Comparison of ENCODE assay signal across 8 cellular contexts in genomic region chr6:17601389-17601703, GRCh38. TPM values are rescaled to one million over a fixed set of nuclear protein-coding genes. Genes with fewer than 3 reads are reported as not detected.
DNase-seq lines count a peak whose midpoint lies in the region; ATAC-seq, FAIRE-seq and TF ChIP-seq lines count a peak whose summit lies in the region.

No MANE protein-coding gene starts in this region.

- peaks cover 10% of the 10 kb centered on the region for H3K36me3 ChIP-seq in CD4-positive, alpha-beta memory T cell (ENCODE audit: insufficient read depth, low read length)
- peaks cover 0 to 6% (median 0%) of the 10 kb centered on the region in 4 experiments; a peak in 2 of 8 replicates for H3K36me3 ChIP-seq in H1 (ENCODE audit: control insufficient read depth in 2 of 4, insufficient read depth in 4 of 4, low read length in 3 of 4)
- H3K36me3 ChIP-seq in neural progenitor cell, result no peaks in the 10 kb centered on the region

- H3F3A ChIP-seq in neural progenitor cell (ENCODE audit: low read depth), result peaks cover 19% of the 10 kb centered on the region

- peaks cover 22 to 50% (median 36%) of the 10 kb centered on the region in 4 donors for H3K4me1 Mint-ChIP-seq in CD4-positive, alpha-beta memory T cell
- peaks cover 21% of the 10 kb centered on the region for H3K4me1 Mint-ChIP-seq in neural progenitor cell

- peaks cover 42% of the 10 kb centered on the region for H3K4me1 ChIP-seq in CD4-positive, alpha-beta memory T cell (ENCODE audit: insufficient read depth, low read length)
- H3K4me1 ChIP-seq in H1 (replicated peaks in 1 of 4; ENCODE audit: control insufficient read depth in 3 of 4, insufficient read depth in 4 of 4, low read length in 3 of 4), result 0 out of 7 replicates have a peak, but pooled peaks cover 0 to 4% (median under 1%) of the 10 kb centered on the region in 4 experiments
- H3K4me1 ChIP-seq in neural progenitor cell, result peaks cover 10% of the 10 kb centered on the region

- H3K9me3 ChIP-seq in CD4-positive, alpha-beta memory T cell (ENCODE audit: control insufficient read depth in 1 of 2, low read length in 2 of 2), result no peaks in the 10 kb centered on the region
- H3K9me3 ChIP-seq in H1 (ENCODE audit: insufficient read depth in 2 of 2, low read depth in 1 of 2, low read length in 1 of 2) (no peaks in the 10 kb centered on the region), neural progenitor cell (ENCODE audit: low read depth) (no peaks in the 10 kb centered on the region)

- WGBS in H1 (ENCODE audit: extremely low coverage in 1 of 2, insufficient coverage in 1 of 2, insufficient read length in 1 of 2, insufficient replicate concordance in 2 of 2, low coverage in 1 of 2, low lambda C conversion rate in 2 of 2, missing lambda C conversion rate in 1 of 2), 2 experiments, result 47% methylated on average over 5 of the region's 5 CpGs; no CpG with 5 or more reads in 1 of the 2 experiments

- peak overlapping the region; percentile 78 for H3K27ac ChIP-seq in CD4-positive, alpha-beta memory T cell (ENCODE audit: low read depth, low read length)
- H3K27ac ChIP-seq in H1 (ENCODE audit: low read depth, low read length) (no peak overlapping the region), neural progenitor cell (no peak overlapping the region)

- H2BK15ac ChIP-seq in H1 (ENCODE audit: low read length), result no peak overlapping the region

- TF ChIP-seq EP300 in H1 (IDR thresholded peaks at IDR 0.05; ENCODE audit: borderline replicate concordance in 1 of 2, low read depth in 2 of 2, low read length in 2 of 2), result no peak

- no peak overlapping the region for H2AK5ac ChIP-seq in H1 (ENCODE audit: low read depth, low read length)

- H2BK12ac ChIP-seq in H1 (ENCODE audit: low read depth, low read length), result no peak overlapping the region

- TF ChIP-seq RAD21 in H1 (IDR thresholded peaks at IDR 0.05 in 1 of 2, conservative IDR thresholded peaks at IDR 0.05 in 1 of 2; ENCODE audit: low read depth in 2 of 2, low read length in 2 of 2), result no peak

- H3K4me3 Mint-ChIP-seq in CD4-positive, alpha-beta memory T cell, result peak overlapping the region; percentile 88 to 96 (median 92)
- peak overlapping the region; percentile 94 for H3K4me3 Mint-ChIP-seq in neural progenitor cell

- no peak overlapping the region for H2BK120ac ChIP-seq in H1 (replicated peaks; ENCODE audit: low read depth, low read length)

- H3K79me1 ChIP-seq in H1 (ENCODE audit: low read depth, low read length), result no peaks in the 10 kb centered on the region

- no peak overlapping the region for H4K5ac ChIP-seq in H1 (ENCODE audit: insufficient read length, low read depth, low read length)

- peaks cover 6% of the 10 kb centered on the region; the same call in 1 of the 2 replicates for H3K23me2 ChIP-seq in H1 (ENCODE audit: low read depth, low read length)

- TF ChIP-seq POLR2A in H1 (IDR thresholded peaks at IDR 0.05; ENCODE audit: control extremely low read depth in 1 of 2, low read depth in 2 of 2, low read length in 2 of 2), result no peak

- no peak for DNase-seq in CD4-positive, alpha-beta memory T cell
- peak; percentile 52 for DNase-seq in NCI-H69 (lab: John Stamatoyannopoulos, UW)
- DNase-seq in H1 (ENCODE audit: low read depth in 1 of 2, low spot score in 2 of 2), result no peak
- no peak for DNase-seq in neural progenitor cell (ENCODE audit: low spot score)
- DNase-seq in AG08396 (ENCODE audit: low spot score), result no peak
- no peak for DNase-seq in NK-92 treated with Interleukin-12 subunit alpha and Interleukin-12 subunit beta, amount 100 ng/mL, for 24 hours (lab: John Stamatoyannopoulos, UW)
- DNase-seq in NCI-H345 treated with DMSO at 0.1 percent for 48 hours (lab: John Stamatoyannopoulos, UW; ENCODE audit: unreplicated experiment), result no peak

- H3K9ac ChIP-seq in H1 (replicated peaks in 1 of 4; ENCODE audit: extremely low read depth in 1 of 4, low read depth in 3 of 4, low read length in 3 of 4) (peak overlapping the region in 1 of 4 experiments; percentile 0; a peak in 1 of 7 replicates), neural progenitor cell (peak overlapping the region; percentile 43)

- H2AFZ ChIP-seq in H1 (ENCODE audit: low read length), result peak overlapping the region; percentile 74
- H2AFZ ChIP-seq in neural progenitor cell (replicated peaks), result peak overlapping the region; percentile 88

- no peaks in the 10 kb centered on the region for H3K27me3 Mint-ChIP-seq in CD4-positive, alpha-beta memory T cell
- no peaks in the 10 kb centered on the region for H3K27me3 Mint-ChIP-seq in neural progenitor cell (ENCODE audit: insufficient read depth, low read depth)

- H3K9me3 Mint-ChIP-seq in CD4-positive, alpha-beta memory T cell, result no peaks in the 10 kb centered on the region
- H3K9me3 Mint-ChIP-seq in neural progenitor cell, result no peaks in the 10 kb centered on the region

- no peak overlapping the region for H3K23ac ChIP-seq in H1 (ENCODE audit: insufficient read length)

- H4K8ac ChIP-seq in H1 (ENCODE audit: extremely low read depth, insufficient read depth, low read length), result no peak overlapping the region

- H3K4me2 ChIP-seq in H1 (ENCODE audit: insufficient read depth in 1 of 2, low read depth in 2 of 2, low read length in 2 of 2) (peak overlapping the region; percentile 74 to 76), neural progenitor cell (peak overlapping the region; percentile 91)

- peak overlapping the region; percentile 50 to 64 for H3K4me3 ChIP-seq in CD4-positive, alpha-beta memory T cell (ENCODE audit: low read length in 2 of 2)
- H3K4me3 ChIP-seq in H1 (ENCODE audit: extremely low read depth in 1 of 4, insufficient read depth in 2 of 4, low read depth in 3 of 4, low read length in 4 of 4) (peak overlapping the region; percentile 53 to 95 (median 72)), neural progenitor cell (peak overlapping the region; percentile 72)

- no peaks in the 10 kb centered on the region for H3K27me3 ChIP-seq in CD4-positive, alpha-beta memory T cell (ENCODE audit: insufficient read depth, low read length)
- no peaks in the 10 kb centered on the region for H3K27me3 ChIP-seq in H1 (replicated peaks in 1 of 4; ENCODE audit: control insufficient read depth in 3 of 4, extremely low read depth in 1 of 4, insufficient read depth in 3 of 4, low read length in 3 of 4)
- no peaks in the 10 kb centered on the region for H3K27me3 ChIP-seq in neural progenitor cell

- ATAC-seq in HG02759 (IDR thresholded peaks at IDR 0.05; ENCODE audit: unreplicated experiment), result no peak

- no peak overlapping the region for H3K4ac ChIP-seq in H1 (replicated peaks; ENCODE audit: insufficient read length, low read depth, low read length)

- H3K14ac ChIP-seq in H1 (ENCODE audit: insufficient read length), result no peak overlapping the region

- CTCF ChIA-PET in CD4-positive, alpha-beta memory T cell (lab: Charles Lee; ENCODE audit: partially characterized antibody), result interaction anchor here (0.7 to 2.9 kb wide), 15 partner anchors 10 to 203 kb away, joined by 3 to 25 read pairs (median 7); partner anchors contain the start of gene NUP153
- CTCF ChIA-PET in H1 (lab: Charles Lee; ENCODE audit: partially characterized antibody), result interaction anchor here (0.8 to 2.8 kb wide), 4 partner anchors 11 to 451 kb away, joined by 3 to 15 read pairs (median 3); no protein-coding TSS in a partner anchor

- no peak for FAIRE-seq in H1 (lab: Jason Lieb, UNC)

- no peak overlapping the region for H3K18ac ChIP-seq in H1 (ENCODE audit: extremely low read depth, low read length)

- peaks cover 17 to 36% of the 10 kb centered on the region in 2 donors for H3K36me3 Mint-ChIP-seq in CD4-positive, alpha-beta memory T cell
- H3K36me3 Mint-ChIP-seq in neural progenitor cell, result peaks cover 21% of the 10 kb centered on the region

- no peak overlapping the region for H4K91ac ChIP-seq in H1 (replicated peaks; ENCODE audit: insufficient read length, low read length)

- no peak overlapping the region for H2BK5ac ChIP-seq in H1 (ENCODE audit: low read depth, low read length)

- TF ChIP-seq CTCF in H1 (IDR thresholded peaks at IDR 0.05; ENCODE audit: control extremely low read depth in 1 of 3, insufficient read depth in 1 of 3, low read depth in 1 of 3, low read length in 3 of 3) (no peak), neural progenitor cell (IDR thresholded peaks at IDR 0.05) (no peak)

- POLR2A ChIA-PET in CD4-positive, alpha-beta memory T cell (lab: Charles Lee; ENCODE audit: partially characterized antibody), result interaction anchor here (0.8 to 6.0 kb wide), 20 partner anchors 9 to 840 kb away, joined by 3 to 94 read pairs (median 6); partner anchors contain the start of genes ATXN1, DEK, NUP153 and TPMT
- POLR2A ChIA-PET in H1 (lab: Charles Lee; ENCODE audit: partially characterized antibody), result interaction anchor here (2.0 to 3.2 kb wide), 3 partner anchors 9 to 11 kb away, joined by 10 to 14 read pairs (median 11); no protein-coding TSS in a partner anchor

- H2BK20ac ChIP-seq in H1 (ENCODE audit: low read length), result no peak overlapping the region

- H3K27ac Mint-ChIP-seq in CD4-positive, alpha-beta memory T cell, result peak overlapping the region; percentile 81 to 96 (median 89)
- peak overlapping the region; percentile 29 for H3K27ac Mint-ChIP-seq in neural progenitor cell

- H3K79me2 ChIP-seq in H1 (ENCODE audit: control insufficient read depth in 1 of 2, insufficient read depth in 2 of 2, low read length in 2 of 2), result no peaks in the 10 kb centered on the region
- peaks cover 11% of the 10 kb centered on the region for H3K79me2 ChIP-seq in neural progenitor cell (ENCODE audit: low read depth)

- H3K56ac ChIP-seq in H1 (replicated peaks; ENCODE audit: insufficient read length, low read depth, low read length), result no peak overlapping the region

- H4K20me1 ChIP-seq in H1 (replicated peaks in 1 of 2; ENCODE audit: control insufficient read depth in 1 of 2, insufficient read depth in 2 of 2, low read length in 2 of 2) (no peaks in the 10 kb centered on the region), neural progenitor cell (ENCODE audit: low read depth) (peaks cover 4% of the 10 kb centered on the region)

- intact Hi-C loops in CD4-positive, alpha-beta memory T cell (cut with micrococcal nuclease), result loop anchor here (2.0 to 5.0 kb wide), 4 partner anchors 31 to 839 kb away; partner anchors contain the start of gene ATXN1

TF ChIP-seq in H1, 55 proteins besides CTCF, POLR2A, EP300 and RAD21 (continues in another document):
- TF ChIP-seq FOSL1 (IDR thresholded peaks at IDR 0.05; ENCODE audit: insufficient read depth, low read depth, low read length) (no peak), KDM5A (IDR thresholded peaks at IDR 0.05; ENCODE audit: low read length) (no peak)

RNA-seq across cellular contexts. Expression of gene FAM8A1, which starts 1.2 kb away (rescaled TPM):
- total RNA-seq in CD4-positive, alpha-beta memory T cell, result 10 to 100 TPM; 20.2 to 21.2 TPM
- 1 to 10 TPM; 3.7 to 6.3 TPM for polyA plus RNA-seq in CD4-positive, alpha-beta memory T cell
- total RNA-seq in H1 (2021; fragmentation: NEBNext Ultra II Directional; extraction: Animal tissue kit (Norgen Biotek cat#: 25700)), result 8.8 and 9.2 TPM in 2 replicates
- 2.3 and 3.4 TPM in 2 replicates for polyA plus RNA-seq in H1 (2011; rRNA removed)
- polyA plus RNA-seq in H1 (2011; cell fraction: cytosol; rRNA removed), result 3.8 TPM
- 2.0 TPM for polyA plus RNA-seq in H1 (2011; cell fraction: nucleus; rRNA removed)
- 2.7 to 5.3 TPM (median 3.2 TPM) in 4 replicates for polyA plus RNA-seq in H1 (2012, experiment 1 of 2)
- polyA plus RNA-seq in H1 (2012, experiment 2 of 2), result 0.66 TPM
- 8.1 TPM for polyA plus RNA-seq in H1 (2013, experiment 1 of 2)
- polyA plus RNA-seq in H1 (2013, experiment 2 of 2), result 9.0 TPM
- polyA minus RNA-seq in H1 (2011; rRNA and poly(A)+ RNA removed), result 2.3 and 4.2 TPM in 2 replicates
- 5.1 TPM for polyA minus RNA-seq in H1 (2011; cell fraction: cytosol; rRNA and poly(A)+ RNA removed)
- 4.7 TPM for polyA minus RNA-seq in H1 (2011; cell fraction: nucleus; rRNA and poly(A)+ RNA removed)
- 18.0 and 22.9 TPM in 2 replicates for total RNA-seq in neural progenitor cell (ENCODE audit: low replicate concordance)
